In genomic region chr10:119270893-119271361, GRCh38 we compare ENCODE assay signal across 1 cellular context.
TF ChIP-seq lines count a peak whose summit lies in the region.

No MANE protein-coding gene starts in this region.

TF ChIP-seq in HepG2, 621 proteins besides CTCF, POLR2A, EP300 and RAD21 (continued from another document and continues in another):
- TF ChIP-seq UBTF (CRISPR knock-in tag; IDR thresholded peaks at IDR 0.05) = peak; percentile 59; the same call in 1 of the 2 replicates
- TF ChIP-seq FOXO1 (CRISPR knock-in tag; IDR thresholded peaks at IDR 0.05) = peak; percentile 32; the same call in 1 of the 2 replicates
- no peak; the same call in 1 of the 2 replicates for TF ChIP-seq ZNF710 (CRISPR knock-in tag; IDR thresholded peaks at IDR 0.05; ENCODE audit: borderline replicate concordance)
- TF ChIP-seq PHF5A (CRISPR knock-in tag; IDR thresholded peaks at IDR 0.05; ENCODE audit: low read depth, unreplicated experiment) = no peak
- TF ChIP-seq STAT5B (CRISPR knock-in tag; IDR thresholded peaks at IDR 0.05) = no peak
- no peak for TF ChIP-seq ELF1 (CRISPR knock-in tag; IDR thresholded peaks at IDR 0.05)
- no peak for TF ChIP-seq CBFB (CRISPR knock-in tag; IDR thresholded peaks at IDR 0.05)
- no peak for TF ChIP-seq FLYWCH1 (CRISPR knock-in tag; IDR thresholded peaks at IDR 0.05)
- TF ChIP-seq ZNF280D (CRISPR knock-in tag; IDR thresholded peaks at IDR 0.05) = peak; percentile 88
- no peak; the same call in 1 of the 2 replicates for TF ChIP-seq RARA (CRISPR knock-in tag; IDR thresholded peaks at IDR 0.05)
- TF ChIP-seq AHDC1 (CRISPR knock-in tag; IDR thresholded peaks at IDR 0.05; ENCODE audit: borderline replicate concordance) = peak; percentile 43; the same call in 1 of the 2 replicates
- TF ChIP-seq ZNF274 (CRISPR knock-in tag; IDR thresholded peaks at IDR 0.05) = no peak
- TF ChIP-seq ZNF687 (CRISPR knock-in tag; IDR thresholded peaks at IDR 0.05) = peak; percentile 97
- peak; percentile 85 for TF ChIP-seq ASH2L (IDR thresholded peaks at IDR 0.05; ENCODE audit: insufficient read length, low read depth, low read length)
- TF ChIP-seq HOXA9 (CRISPR knock-in tag; IDR thresholded peaks at IDR 0.05; ENCODE audit: borderline replicate concordance) = no peak
- TF ChIP-seq ZNF251 (CRISPR knock-in tag; IDR thresholded peaks at IDR 0.05) = no peak
- TF ChIP-seq ZNF607 (CRISPR knock-in tag; IDR thresholded peaks at IDR 0.05; ENCODE audit: borderline replicate concordance) = peak; percentile 10; the same call in 1 of the 2 replicates
- TF ChIP-seq NKX3-1 (CRISPR knock-in tag; IDR thresholded peaks at IDR 0.05) = peak; percentile 29; the same call in 1 of the 2 replicates
- no peak for TF ChIP-seq SRSF9 (IDR thresholded peaks at IDR 0.05; ENCODE audit: borderline replicate concordance, insufficient read depth, low read depth, low read length, poor library complexity, severe bottlenecking)
- TF ChIP-seq NR2F1 (CRISPR knock-in tag; IDR thresholded peaks at IDR 0.05) = no peak
- TF ChIP-seq FUBP1 (CRISPR knock-in tag; IDR thresholded peaks at IDR 0.05; ENCODE audit: borderline replicate concordance) = no peak
- TF ChIP-seq ZNF615 (CRISPR knock-in tag; IDR thresholded peaks at IDR 0.05; ENCODE audit: borderline replicate concordance) = no peak
- TF ChIP-seq ZKSCAN1 (IDR thresholded peaks at IDR 0.05; ENCODE audit: low read length) = no peak
- TF ChIP-seq ZNF33A (CRISPR knock-in tag; IDR thresholded peaks at IDR 0.05; ENCODE audit: borderline replicate concordance) = no peak
- no peak for TF ChIP-seq MLXIP (CRISPR knock-in tag; IDR thresholded peaks at IDR 0.05; ENCODE audit: borderline replicate concordance)
- peak; percentile 86 for TF ChIP-seq GABPB1 (CRISPR knock-in tag; IDR thresholded peaks at IDR 0.05)
- TF ChIP-seq YEATS4 (CRISPR knock-in tag; IDR thresholded peaks at IDR 0.05; ENCODE audit: borderline replicate concordance) = peak; percentile 81; the same call in 1 of the 2 replicates
- peak; percentile 91 for TF ChIP-seq ZNF3 (CRISPR knock-in tag; IDR thresholded peaks at IDR 0.05)
- no peak for TF ChIP-seq HNRNPUL1 (IDR thresholded peaks at IDR 0.05; ENCODE audit: low read depth, low read length)
